ENCODE assay signal across 1 cellular context in the genomic region with DNA sequence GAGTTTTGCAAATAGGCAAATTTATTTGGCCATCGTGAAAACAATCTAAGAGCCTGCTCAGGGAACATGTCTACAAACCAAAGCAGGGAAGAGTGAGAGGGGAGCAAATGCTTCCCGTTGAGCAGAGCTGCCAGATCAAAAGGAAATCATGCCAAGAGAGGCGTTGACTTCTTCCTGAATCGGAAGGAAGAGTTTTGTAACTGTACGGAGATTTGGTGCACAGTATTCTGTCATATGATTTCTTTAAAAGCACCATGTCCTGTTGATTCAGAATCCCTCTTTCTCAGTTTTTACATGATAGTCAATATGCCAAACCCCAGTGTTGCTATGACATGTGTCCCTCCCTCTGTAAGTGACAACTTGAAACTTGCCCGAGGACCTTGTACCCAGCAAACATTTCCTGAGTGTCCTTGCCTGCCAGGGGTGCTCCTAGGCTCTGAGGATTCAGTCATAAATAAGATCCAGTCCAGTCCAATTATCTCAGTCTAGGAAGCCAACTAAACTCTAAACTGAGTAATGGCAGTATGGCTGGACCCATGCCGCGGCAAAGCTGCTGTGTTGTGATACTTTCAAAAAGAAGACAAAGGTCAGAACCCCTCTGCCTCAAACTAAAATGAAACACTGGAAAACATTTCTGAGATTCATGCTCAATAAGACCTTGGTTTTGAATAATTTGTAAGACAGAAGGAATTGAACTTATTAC.
TF ChIP-seq lines count a peak whose summit lies in the region.

No MANE protein-coding gene starts in this region.

TF ChIP-seq in HepG2, 621 proteins besides CTCF, POLR2A, EP300 and RAD21 (continued from another document):
- no peak for TF ChIP-seq ZFP90 (CRISPR knock-in tag; IDR thresholded peaks at IDR 0.05; ENCODE audit: borderline replicate concordance)
- TF ChIP-seq ZNF777 (CRISPR knock-in tag; IDR thresholded peaks at IDR 0.05) = no peak
- TF ChIP-seq, protein P1, sequence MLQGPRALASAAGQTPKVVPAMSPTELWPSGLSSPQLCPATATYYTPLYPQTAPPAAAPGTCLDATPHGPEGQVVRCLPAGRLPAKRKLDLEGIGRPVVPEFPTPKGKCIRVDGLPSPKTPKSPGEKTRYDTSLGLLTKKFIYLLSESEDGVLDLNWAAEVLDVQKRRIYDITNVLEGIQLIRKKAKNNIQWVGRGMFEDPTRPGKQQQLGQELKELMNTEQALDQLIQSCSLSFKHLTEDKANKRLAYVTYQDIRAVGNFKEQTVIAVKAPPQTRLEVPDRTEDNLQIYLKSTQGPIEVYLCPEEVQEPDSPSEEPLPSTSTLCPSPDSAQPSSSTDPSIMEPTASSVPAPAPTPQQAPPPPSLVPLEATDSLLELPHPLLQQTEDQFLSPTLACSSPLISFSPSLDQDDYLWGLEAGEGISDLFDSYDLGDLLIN (CRISPR knock-in tag; IDR thresholded peaks at IDR 0.05; ENCODE audit: borderline replicate concordance) = no peak
- no peak for TF ChIP-seq ZBTB3 (CRISPR knock-in tag; IDR thresholded peaks at IDR 0.05; ENCODE audit: borderline replicate concordance, low read depth)
- TF ChIP-seq, protein P2, sequence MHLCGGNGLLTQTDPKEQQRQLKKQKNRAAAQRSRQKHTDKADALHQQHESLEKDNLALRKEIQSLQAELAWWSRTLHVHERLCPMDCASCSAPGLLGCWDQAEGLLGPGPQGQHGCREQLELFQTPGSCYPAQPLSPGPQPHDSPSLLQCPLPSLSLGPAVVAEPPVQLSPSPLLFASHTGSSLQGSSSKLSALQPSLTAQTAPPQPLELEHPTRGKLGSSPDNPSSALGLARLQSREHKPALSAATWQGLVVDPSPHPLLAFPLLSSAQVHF (CRISPR knock-in tag; IDR thresholded peaks at IDR 0.05) = no peak
- TF ChIP-seq, protein P3, sequence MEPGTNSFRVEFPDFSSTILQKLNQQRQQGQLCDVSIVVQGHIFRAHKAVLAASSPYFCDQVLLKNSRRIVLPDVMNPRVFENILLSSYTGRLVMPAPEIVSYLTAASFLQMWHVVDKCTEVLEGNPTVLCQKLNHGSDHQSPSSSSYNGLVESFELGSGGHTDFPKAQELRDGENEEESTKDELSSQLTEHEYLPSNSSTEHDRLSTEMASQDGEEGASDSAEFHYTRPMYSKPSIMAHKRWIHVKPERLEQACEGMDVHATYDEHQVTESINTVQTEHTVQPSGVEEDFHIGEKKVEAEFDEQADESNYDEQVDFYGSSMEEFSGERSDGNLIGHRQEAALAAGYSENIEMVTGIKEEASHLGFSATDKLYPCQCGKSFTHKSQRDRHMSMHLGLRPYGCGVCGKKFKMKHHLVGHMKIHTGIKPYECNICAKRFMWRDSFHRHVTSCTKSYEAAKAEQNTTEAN (CRISPR knock-in tag; conservative IDR thresholded peaks at IDR 0.05) = no peak
